Comparison of ENCODE assay signal across 8 cellular contexts in genomic region chr15:89361451-89362202, GRCh38. TPM values are rescaled to one million over a fixed set of nuclear protein-coding genes. Genes with fewer than 3 reads are reported as not detected.
DNase-seq lines count a peak whose midpoint lies in the region; ATAC-seq and TF ChIP-seq lines count a peak whose summit lies in the region.

No MANE protein-coding gene starts in this region.

- H3K27ac ChIP-seq in Panc1 (ENCODE audit: low read length) (no peak overlapping the region), psoas muscle (no peak overlapping the region)

- H3K4me1 Mint-ChIP-seq in activated T-helper 17 cell treated with anti-CD3 and anti-CD28 coated beads, Interleukin-2, amount 50 U/mL, for 72 hours, result no peaks in the 10 kb centered on the region

- H3K36me3 ChIP-seq in Panc1 (ENCODE audit: control insufficient read depth, insufficient read depth, low read length) (no peaks in the 10 kb centered on the region), psoas muscle (ENCODE audit: insufficient read depth in 1 of 2, low read depth in 1 of 2) (no peaks in the 10 kb centered on the region)

- 1 to 8% (median 7%) methylated on average over 34 to 41 of the region's 41 CpGs for WGBS in psoas muscle, 3 donors

- ATAC-seq in Panc1 (peak; percentile 65), psoas muscle (peak; percentile 58 to 63 (median 58)), GM19395 (IDR thresholded peaks at IDR 0.05; ENCODE audit: unreplicated experiment) (no peak), HG03460 (IDR thresholded peaks at IDR 0.05; ENCODE audit: unreplicated experiment) (no peak)
- peak; percentile 25 for ATAC-seq in activated T-helper 17 cell treated with anti-CD3 and anti-CD28 coated beads, Interleukin-2, amount 50 U/mL, for 72 hours (replicated peaks)

- peaks cover 24% of the 10 kb centered on the region for H3K27me3 ChIP-seq in Panc1 (ENCODE audit: control insufficient read depth, insufficient read depth, low read length)
- H3K27me3 ChIP-seq in psoas muscle (ENCODE audit: insufficient read depth in 3 of 3, low read length in 2 of 3), result peaks cover 0 to 98% (median 38%) of the 10 kb centered on the region in 3 donors

- H3K36me3 Mint-ChIP-seq in activated T-helper 17 cell treated with anti-CD3 and anti-CD28 coated beads, Interleukin-2, amount 50 U/mL, for 72 hours (ENCODE audit: low read depth), result no peaks in the 10 kb centered on the region

- H3K9me3 ChIP-seq in Panc1 (ENCODE audit: control insufficient read depth, insufficient read depth, low read depth, low read length) (no peaks in the 10 kb centered on the region), psoas muscle (no peaks in the 10 kb centered on the region)

- H3K4me1 ChIP-seq in Panc1 (ENCODE audit: control insufficient read depth, insufficient read depth, low read length), result peaks cover 2% of the 10 kb centered on the region; the same call in 1 of the 2 replicates
- H3K4me1 ChIP-seq in psoas muscle, result peaks cover 7% of the 10 kb centered on the region

- peaks cover 61% of the 10 kb centered on the region for H3K27me3 Mint-ChIP-seq in activated T-helper 17 cell treated with anti-CD3 and anti-CD28 coated beads, Interleukin-2, amount 50 U/mL, for 72 hours

- TF ChIP-seq CTCF in Panc1 (IDR thresholded peaks at IDR 0.05) (no peak), fibroblast of villous mesenchyme (IDR thresholded peaks at IDR 0.05; ENCODE audit: insufficient read depth, low read depth, low read length) (no peak), psoas muscle (IDR thresholded peaks at IDR 0.05) (no peak)

- H3K27ac Mint-ChIP-seq in activated T-helper 17 cell treated with anti-CD3 and anti-CD28 coated beads, Interleukin-2, amount 50 U/mL, for 72 hours, result no peak overlapping the region

- in situ Hi-C loops in Panc1 (cut with HindIII; ENCODE audit: low pct_unique_long_range_greater_than_20kb, low sequenced_read_pairs), result loop anchor here (5.0 kb wide), 1 partner anchor 76 kb away; no protein-coding TSS in a partner anchor

- peak overlapping the region; percentile 41 for H3K4me3 Mint-ChIP-seq in activated T-helper 17 cell treated with anti-CD3 and anti-CD28 coated beads, Interleukin-2, amount 50 U/mL, for 72 hours

- H3K9me3 Mint-ChIP-seq in activated T-helper 17 cell treated with anti-CD3 and anti-CD28 coated beads, Interleukin-2, amount 50 U/mL, for 72 hours, result no peaks in the 10 kb centered on the region

- CTCF ChIA-PET in Panc1 (lab: Charles Lee), result interaction anchor here (1.0 kb wide), 1 partner anchor 33 kb away, joined by 3 read pairs; no protein-coding TSS in a partner anchor

- intact Hi-C loops in Panc1 (cut with micrococcal nuclease; ENCODE audit: unreplicated experiment) (no loop called here), psoas muscle (cut with DNase I) (no loop called here)

- POLR2A ChIA-PET in Panc1 (lab: Charles Lee), result interaction anchor here (0.6 kb wide), 3 partner anchors 39 to 285 kb away, joined by 3 to 4 read pairs (median 3); no protein-coding TSS in a partner anchor

- DNase-seq in activated gamma-delta T cell treated with Interleukin-2 at 50 U/mL for 16 hours, result peak; percentile 60
- DNase-seq in activated gamma-delta T cell (lab: John Stamatoyannopoulos, UW), result no peak
- no peak for DNase-seq in Panc1 (ENCODE audit: low read depth, low spot score)
- peak; percentile 63 for DNase-seq in fibroblast of villous mesenchyme (ENCODE audit: low read depth)
- peak; percentile 66 to 80 for DNase-seq in psoas muscle

- BruUV-seq in Panc1 (replicated peaks; lab: Mats Ljungman, UMichigan), result no TSS peak

- H3K4me3 ChIP-seq in Panc1 (ENCODE audit: low read depth in 2 of 2, low read length in 2 of 2) (peak overlapping the region; percentile 32 to 35), fibroblast of villous mesenchyme (ENCODE audit: low read depth, low read length) (no peak overlapping the region), psoas muscle (no peak overlapping the region)

RNA-seq across cellular contexts. Expression of gene POLG, which starts 27.0 kb away (rescaled TPM):
- total RNA-seq in Panc1 (2021; ENCODE audit: unreplicated experiment) (95.2 TPM), fibroblast of villous mesenchyme (75.4 and 79.5 TPM in 2 replicates), psoas muscle (10 to 100 TPM; 47.7 to 56.0 (median 51.1) TPM)
- polyA plus RNA-seq in Panc1 (2012; ENCODE audit: insufficient read length), result 84.2 TPM
- total RNA-seq in activated T-helper 17 cell treated with anti-CD3 and anti-CD28 coated beads, Interleukin-2, amount 50 U/mL, for 72 hours, result 10 to 100 TPM; 76.9 to 89.7 TPM
- 10 to 100 TPM; 32.6 to 64.5 (median 58.4) TPM for polyA plus RNA-seq in psoas muscle

Comparison
In these comparisons a context has a peak if more than half of its experiments do, and no peak if none do; other contexts are left out.
1. DNase-seq: peak in activated gamma-delta T cell treated with Interleukin-2 at 50 U/mL for 16 hours (single experiment), fibroblast of villous mesenchyme (single experiment) and psoas muscle (2 of 2); none in activated gamma-delta T cell (single experiment) and Panc1 (single experiment).
2. ATAC-seq: peak in Panc1 (single experiment), activated T-helper 17 cell treated with anti-CD3 and anti-CD28 coated beads, Interleukin-2, amount 50 U/mL, for 72 hours (single experiment) and psoas muscle (4 of 4); none in GM19395 (single experiment) and HG03460 (single experiment).
3. H3K4me3 ChIP-seq: peak in Panc1 (2 of 2); none in fibroblast of villous mesenchyme (single experiment) and psoas muscle (single experiment).